In genomic region chr2:15439366-15439765, GRCh38 we compare ENCODE assay signal across 8 cellular contexts.
A peak's percentile ranks its signal among the peaks of the same experiment; 100 is the strongest.
DNase-seq lines count a peak whose midpoint lies in the region; ATAC-seq, FAIRE-seq and TF ChIP-seq lines count a peak whose summit lies in the region.
"Not testable (repeated sequence)": the region's sequence is repeated elsewhere in the genome, so short reads cannot be mapped to it uniquely, and the experiment has no call there.

No MANE protein-coding gene starts in this region.

- not testable (repeated sequence) for H3K36me3 ChIP-seq in H7 (replicated peaks; ENCODE audit: control insufficient read depth, insufficient read depth, low read length); HCT116 (ENCODE audit: control insufficient read depth in 1 of 2, insufficient read depth in 2 of 2, low read length in 2 of 2); HUES6 (ENCODE audit: control insufficient read depth, insufficient read depth, low read length); K562 (ENCODE audit: control insufficient read depth, insufficient read depth, low read length); kidney (ENCODE audit: control insufficient read depth in 1 of 2, insufficient read depth in 2 of 2, low read length in 2 of 2)

- WGBS in K562 (ENCODE audit: insufficient coverage, low coverage, missing lambda C conversion rate), result 97% methylated on average over 7 of the region's 10 CpGs

- POLR2A ChIA-PET in HCT116 (lab: Charles Lee), result not testable (repeated sequence)
- POLR2A ChIA-PET in K562 (lab: Yijun Ruan, JAX), result interaction anchor here (1.5 kb wide), 1 partner anchor 11 kb away, joined by 5 read pairs; no protein-coding TSS in a partner anchor

- not testable (repeated sequence) for H3K9me2 ChIP-seq in HCT116 (ENCODE audit: insufficient read depth)

- FAIRE-seq in K562 (lab: Jason Lieb, UNC); kidney (lab: Jason Lieb, UNC): not testable (repeated sequence)

- not testable (repeated sequence) for H3K27me3 ChIP-seq in H7 (ENCODE audit: control insufficient read depth, insufficient read depth, low read length); HCT116 (ENCODE audit: insufficient read depth, low read length); HUES6 (ENCODE audit: control insufficient read depth, insufficient read depth, low read length); K562 (ENCODE audit: control insufficient read depth in 2 of 2, insufficient read depth in 2 of 2, low read length in 2 of 2)

- H3K4me2 ChIP-seq in HCT116 (ENCODE audit: low read length), result peak overlapping the region; percentile 64
- not testable (repeated sequence) for H3K4me2 ChIP-seq in K562 (ENCODE audit: insufficient read depth, low read length)

- H3K9me3 ChIP-seq in HCT116 (ENCODE audit: control insufficient read depth in 1 of 2, insufficient read depth in 1 of 2, low read depth in 1 of 2, low read length in 2 of 2); HUES6 (ENCODE audit: control insufficient read depth, insufficient read depth, low read depth, low read length); K562 (replicated peaks; ENCODE audit: control insufficient read depth, insufficient read depth, low read depth, low read length); kidney (ENCODE audit: control insufficient read depth in 1 of 2, low read length in 2 of 2): not testable (repeated sequence)

- not testable (repeated sequence) for H2AFZ ChIP-seq in HCT116 (ENCODE audit: low read depth, low read length, poor library complexity, severe bottlenecking); K562 (ENCODE audit: low read depth, low read length)

- not testable (repeated sequence) for H3K4me1 ChIP-seq in HCT116 (ENCODE audit: control insufficient read depth in 1 of 2, insufficient read depth in 2 of 2, low read length in 2 of 2); HUES6 (ENCODE audit: control insufficient read depth, insufficient read depth, low read length); K562 (replicated peaks in 1 of 2; ENCODE audit: control insufficient read depth in 2 of 2, insufficient read depth in 2 of 2, low read length in 2 of 2); kidney (ENCODE audit: control insufficient read depth in 1 of 2, insufficient read depth in 1 of 2, low read depth in 1 of 2, low read length in 2 of 2)

- H3K4me3 ChIP-seq in H7 (ENCODE audit: insufficient read depth, low read depth, low read length), result peak overlapping the region; percentile 22; the same call in 1 of the 2 replicates
- H3K4me3 ChIP-seq in HCT116 (replicated peaks in 1 of 2; ENCODE audit: low read depth in 1 of 2, low read length in 2 of 2), result peak overlapping the region; percentile 33 to 50
- peak overlapping the region; percentile 44; the same call in 1 of the 2 replicates for H3K4me3 ChIP-seq in HUES6 (ENCODE audit: low read depth, low read length)
- not testable (repeated sequence) for H3K4me3 ChIP-seq in K562; kidney (ENCODE audit: low read length in 2 of 2)

- in situ Hi-C loops in K562 (cut with MboI), result not testable (repeated sequence)

- intact Hi-C loops in HCT116 (cut with micrococcal nuclease); K562 (cut with micrococcal nuclease); kidney (cut with DNase I): not testable (repeated sequence)

- not testable (repeated sequence) for TF ChIP-seq EP300 in K562 (IDR thresholded peaks at IDR 0.05; ENCODE audit: low read length)

- BruUV-seq in HCT116 (replicated peaks; lab: Mats Ljungman, UMichigan); K562 (replicated peaks; lab: Mats Ljungman, UMichigan): not testable (repeated sequence)

- DNase-seq in H7; HCT116 (ENCODE audit: low read depth, low spot score); K562 (ENCODE audit: extremely low read depth in 1 of 4, low spot score in 3 of 4): not testable (repeated sequence)
- DNase-seq in SHP77 (lab: John Stamatoyannopoulos, UW) (peak; percentile 32 to 34), SHP77 treated with DMSO at 0.1 percent for 48 hours (lab: John Stamatoyannopoulos, UW) (peak; percentile 43), SK-N-DZ (ENCODE audit: low spot score) (peak; percentile 89), kidney (peak; percentile 31)

- H3K9me1 ChIP-seq in K562 (ENCODE audit: control insufficient read depth, insufficient read depth, low read length), result not testable (repeated sequence)

- H3K79me2 ChIP-seq in HCT116 (ENCODE audit: insufficient read depth, low read length), result not testable (repeated sequence)
- H3K79me2 ChIP-seq in K562 (ENCODE audit: control insufficient read depth, insufficient read depth, low read length), result peaks cover 20% of the 10 kb centered on the region; the same call in 2 of the 3 replicates

- H3K9ac ChIP-seq in HCT116 (ENCODE audit: low read length); K562 (ENCODE audit: insufficient read depth in 1 of 2, low read depth in 2 of 2, low read length in 2 of 2); kidney (ENCODE audit: low read length in 2 of 2): not testable (repeated sequence)
- H3K9ac ChIP-seq in HUES6 (ENCODE audit: low read length), result peak overlapping the region; percentile 58

- TF ChIP-seq CTCF in HCT116 (IDR thresholded peaks at IDR 0.05 in 2 of 3, conservative IDR thresholded peaks at IDR 0.05 in 1 of 3; ENCODE audit: borderline replicate concordance in 1 of 3, insufficient read depth in 1 of 3, low read depth in 2 of 3, low read length in 2 of 3); K562 (IDR thresholded peaks at IDR 0.05 in 2 of 3, conservative IDR thresholded peaks at IDR 0.05 in 1 of 3; ENCODE audit: insufficient read depth in 2 of 3, low read depth in 1 of 3, low read length in 3 of 3); kidney (IDR thresholded peaks at IDR 0.05; ENCODE audit: borderline replicate concordance, extremely low read depth, insufficient read depth): not testable (repeated sequence)

- not testable (repeated sequence) for H4K20me1 ChIP-seq in HCT116 (ENCODE audit: insufficient read depth); K562 (replicated peaks; ENCODE audit: control insufficient read depth, insufficient read depth, low read length)

- TF ChIP-seq RAD21 in HCT116 (IDR thresholded peaks at IDR 0.05; ENCODE audit: low read depth); K562 (CRISPR knock-in tag; conservative IDR thresholded peaks at IDR 0.05 in 1 of 2, IDR thresholded peaks at IDR 0.05 in 1 of 2): not testable (repeated sequence)

- TF ChIP-seq POLR2A in HCT116 (IDR thresholded peaks at IDR 0.05; ENCODE audit: borderline replicate concordance, extremely low read depth, insufficient read depth, insufficient read length); K562 (conservative IDR thresholded peaks at IDR 0.05): not testable (repeated sequence)

- CTCF ChIA-PET in HCT116 (lab: Charles Lee); K562 (lab: Yijun Ruan, JAX; ENCODE audit: low intra/inter-chr PET ratio): not testable (repeated sequence)

- H3K27ac ChIP-seq in HCT116 (ENCODE audit: low read depth, low read length); HUES6 (ENCODE audit: low read depth, low read length); K562 (ENCODE audit: extremely low read depth, low read depth, low read length); kidney (ENCODE audit: low read depth in 2 of 2, low read length in 2 of 2): not testable (repeated sequence)

- RAD21 ChIA-PET in HCT116 (lab: Charles Lee; ENCODE audit: low non-redundant PET in 1 of 2, low total read pairs in 2 of 2, uncharacterized antibody in 2 of 2, unreplicated experiment in 2 of 2), result not testable (repeated sequence)

- not testable (repeated sequence) for ATAC-seq in HCT116
- ATAC-seq in K562, result peak; percentile 53; the same call in 1 of the 3 replicates
